In genomic region chr7:100966542-100967291, GRCh38 we compare ENCODE assay signal across 9 cellular contexts. TPM values are rescaled to one million over a fixed set of nuclear protein-coding genes. Genes with fewer than 3 reads are reported as not detected.
A peak's percentile ranks its signal among the peaks of the same experiment; 100 is the strongest.
DNase-seq lines count a peak whose midpoint lies in the region; TF ChIP-seq lines count a peak whose summit lies in the region.
"Had no signal": no experiment of that assay in that cellular context is flagged by ENCODE, and none has a peak within 500 bp of the region (broad histone marks: within the 10 kb centered on the region; RNA-seq: fewer than 3 reads in every experiment).

No MANE protein-coding gene starts in this region.

- WGBS in spleen, 5 donors, result 11 to 15% (median 13%) methylated on average over 37 to 40 of the region's 40 CpGs

- H3K4me3 ChIP-seq in iPS-18a (ENCODE audit: low read length) (peak overlapping the region; percentile 70), spleen (peak overlapping the region; percentile 2 to 64 (median 34))

- TF ChIP-seq CTCF in spleen (IDR thresholded peaks at IDR 0.05 in 8 of 11, conservative IDR thresholded peaks at IDR 0.05 in 3 of 11), result no peak

- H3K27me3 Mint-ChIP-seq in T-helper 1 cell treated with Interleukin-12 subunit alpha and Interleukin-12 subunit beta and Interleukin-4 antibody, amounts not matched to agents 30 μg/mL and 1 μg/mL, for 36 hours (ENCODE audit: low read depth), result peaks cover 42% of the 10 kb centered on the region
- peaks cover 45% of the 10 kb centered on the region for H3K27me3 Mint-ChIP-seq in activated CD4-positive, alpha-beta memory T cell treated with anti-CD3 and anti-CD28 coated beads for 36 hours

- TF ChIP-seq POLR2A in spleen (IDR thresholded peaks at IDR 0.05), result no peak

- intact Hi-C loops in activated CD4-positive, alpha-beta memory T cell treated with anti-CD3 and anti-CD28 coated beads for 36 hours (cut with micrococcal nuclease), result loop anchor here (1.0 to 5.0 kb wide), 3 partner anchors 69 to 111 kb away; partner anchors contain the start of gene ACHE
- intact Hi-C loops in spleen (cut with DNase I; ENCODE audit: low total_unique reads), result no loop called here

- H3K36me3 Mint-ChIP-seq in T-helper 1 cell treated with Interleukin-12 subunit alpha and Interleukin-12 subunit beta and Interleukin-4 antibody, amounts not matched to agents 30 μg/mL and 1 μg/mL, for 36 hours (ENCODE audit: low read depth), result no peaks in the 10 kb centered on the region
- no peaks in the 10 kb centered on the region for H3K36me3 Mint-ChIP-seq in activated CD4-positive, alpha-beta memory T cell treated with anti-CD3 and anti-CD28 coated beads for 36 hours

- no peak overlapping the region for H3K27ac Mint-ChIP-seq in T-helper 1 cell treated with Interleukin-12 subunit alpha and Interleukin-12 subunit beta and Interleukin-4 antibody, amounts not matched to agents 30 μg/mL and 1 μg/mL, for 36 hours
- no peak overlapping the region for H3K27ac Mint-ChIP-seq in activated CD4-positive, alpha-beta memory T cell treated with anti-CD3 and anti-CD28 coated beads for 36 hours

- CTCF ChIA-PET in activated CD4-positive, alpha-beta memory T cell treated with anti-CD3 and anti-CD28 coated beads for 36 hours (lab: Charles Lee), result interaction anchor here (0.7 to 1.6 kb wide), 8 partner anchors 8 to 118 kb away, joined by 3 to 5 read pairs (median 5); partner anchors contain the start of gene TRIM56

- H3K27me3 ChIP-seq in iPS-18a (ENCODE audit: control insufficient read depth, insufficient read depth, low read length) (peaks cover 33% of the 10 kb centered on the region), spleen (replicated peaks in 1 of 7) (peaks cover 19 to 85% (median 52%) of the 10 kb centered on the region in 7 donors)

- DNase-seq in T-helper 1 cell (no peak), spleen (no peak), mucosa of gallbladder (ENCODE audit: low spot score) (no peak), ecto neural progenitor cell (ENCODE audit: low spot score) (no peak), GM19238 (ENCODE audit: insufficient read length, low spot score) (no peak)
- DNase-seq in activated CD4-positive, alpha-beta memory T cell treated with anti-CD3 and anti-CD28 coated beads for 36 hours, result no peak

- no peaks in the 10 kb centered on the region for H3K36me3 ChIP-seq in iPS-18a (ENCODE audit: control insufficient read depth, low read depth, low read length)
- H3K36me3 ChIP-seq in spleen, result no peaks in the 10 kb centered on the region

- H3K27ac ChIP-seq in iPS-18a (ENCODE audit: low read length), result no peak overlapping the region
- no peak overlapping the region for H3K27ac ChIP-seq in spleen
- H3K27ac ChIP-seq: 22Rv1 had no signal

- H3K9me3 Mint-ChIP-seq in T-helper 1 cell treated with Interleukin-12 subunit alpha and Interleukin-12 subunit beta and Interleukin-4 antibody, amounts not matched to agents 30 μg/mL and 1 μg/mL, for 36 hours, result no peaks in the 10 kb centered on the region
- H3K9me3 Mint-ChIP-seq in activated CD4-positive, alpha-beta memory T cell treated with anti-CD3 and anti-CD28 coated beads for 36 hours, result no peaks in the 10 kb centered on the region

- peaks cover 4% of the 10 kb centered on the region for H3K4me1 Mint-ChIP-seq in T-helper 1 cell treated with Interleukin-12 subunit alpha and Interleukin-12 subunit beta and Interleukin-4 antibody, amounts not matched to agents 30 μg/mL and 1 μg/mL, for 36 hours (ENCODE audit: low read depth)
- H3K4me1 Mint-ChIP-seq in activated CD4-positive, alpha-beta memory T cell treated with anti-CD3 and anti-CD28 coated beads for 36 hours (ENCODE audit: low read depth), result peaks cover 15% of the 10 kb centered on the region

- H3K4me1 ChIP-seq in iPS-18a (ENCODE audit: control insufficient read depth, low read depth, low read length) (peaks cover 26% of the 10 kb centered on the region), spleen (peaks cover 14 to 24% (median 18%) of the 10 kb centered on the region in 6 donors)

- peak overlapping the region; percentile 23 for H3K4me3 Mint-ChIP-seq in T-helper 1 cell treated with Interleukin-12 subunit alpha and Interleukin-12 subunit beta and Interleukin-4 antibody, amounts not matched to agents 30 μg/mL and 1 μg/mL, for 36 hours
- peak overlapping the region; percentile 18 for H3K4me3 Mint-ChIP-seq in activated CD4-positive, alpha-beta memory T cell treated with anti-CD3 and anti-CD28 coated beads for 36 hours

- peak overlapping the region; percentile 21 for H3K9ac ChIP-seq in iPS-18a (ENCODE audit: low read length)

- H3K9me3 ChIP-seq in iPS-18a (ENCODE audit: control insufficient read depth, low read depth, low read length), result no peaks in the 10 kb centered on the region
- H3K9me3 ChIP-seq in spleen, result no peaks in the 10 kb centered on the region

- POLR2A ChIA-PET in activated CD4-positive, alpha-beta memory T cell treated with anti-CD3 and anti-CD28 coated beads for 36 hours (lab: Charles Lee), result no interaction called here

RNA-seq across cellular contexts. Expression of gene MUC12, which starts 2.6 kb away (rescaled TPM):
- 1 to 10 TPM in 1 of 2 experiments, under 1 TPM in 1; 0.48 to 1.0 TPM for total RNA-seq in activated CD4-positive, alpha-beta memory T cell treated with anti-CD3 and anti-CD28 coated beads for 36 hours
- under 1 TPM in 5 of 7 donors, not detected in 2; 0.07 to 0.89 (median 0.57) TPM for total RNA-seq in spleen
- polyA plus RNA-seq in spleen, result 1 to 10 TPM in 2 of 3 donors, under 1 TPM in 1; 0.90 to 1.7 (median 1.3) TPM
- total RNA-seq in mucosa of gallbladder, result 0.72 TPM

RNA-seq across cellular contexts. Expression of gene MUC3A, which starts 17.4 kb away (rescaled TPM):
- under 1 TPM in 1 of 2 experiments, not detected in 1; 0.29 TPM for total RNA-seq in activated CD4-positive, alpha-beta memory T cell treated with anti-CD3 and anti-CD28 coated beads for 36 hours
- under 1 TPM; 0.07 to 0.73 (median 0.30) TPM for total RNA-seq in spleen
- polyA plus RNA-seq in spleen, result under 1 TPM; 0.17 to 0.29 (median 0.27) TPM
- 230 TPM for total RNA-seq in mucosa of gallbladder

RNA-seq across cellular contexts. Expression of gene MUC17, which starts 53.2 kb away (rescaled TPM):
- total RNA-seq in activated CD4-positive, alpha-beta memory T cell treated with anti-CD3 and anti-CD28 coated beads for 36 hours, result not detected
- total RNA-seq in spleen (not detected), mucosa of gallbladder (under 0.01 TPM)
- polyA plus RNA-seq in spleen, result not detected

Comparison
In these comparisons a context has a peak if more than half of its experiments do, and no peak if none do; other contexts are left out.
1. RNA of gene MUC3A, which starts 17.4 kb away (total RNA-seq): 230 TPM in mucosa of gallbladder (single experiment); 0.07 to 0.73 TPM in spleen and 0.29 TPM in activated CD4-positive, alpha-beta memory T cell treated with anti-CD3 and anti-CD28 coated beads for 36 hours; every median in the first group is over 100 times any median in the second.